Comparison of ENCODE assay signal across 4 cellular contexts in genomic region chr1:161566425-161566960, GRCh38. TPM values are rescaled to one million over a fixed set of nuclear protein-coding genes. Genes with fewer than 3 reads are reported as not detected.
"Had no signal": no experiment of that assay in that cellular context is flagged by ENCODE, and none has a peak within 500 bp of the region (broad histone marks: within the 10 kb centered on the region; RNA-seq: fewer than 3 reads in every experiment).

No MANE protein-coding gene starts in this region.

RNA-seq across cellular contexts. Expression of gene FCGR3A, which starts 16.9 kb away (rescaled TPM):
- total RNA-seq: activated CD4-positive, alpha-beta memory T cell treated with anti-CD3 and anti-CD28 coated beads for 36 hours; activated naive CD8-positive, alpha-beta T cell treated with anti-CD3 and anti-CD28 coated beads for 36 hours; mesothelial cell of epicardium; myocyte had no signal

RNA-seq across cellular contexts. Expression of gene HSPA6, which starts 42.2 kb away (rescaled TPM):
- total RNA-seq: myocyte had no signal
